Comparison of ENCODE assay signal across 8 cellular contexts in genomic region chr20:17680128-17680835, GRCh38. TPM values are rescaled to one million over a fixed set of nuclear protein-coding genes. Genes with fewer than 3 reads are reported as not detected.
DNase-seq lines count a peak whose midpoint lies in the region; ATAC-seq, FAIRE-seq and TF ChIP-seq lines count a peak whose summit lies in the region.

No MANE protein-coding gene starts in this region.

- H3K27ac ChIP-seq in HUES48 (ENCODE audit: low read depth, low read length), result peak overlapping the region; percentile 73
- H3K27ac ChIP-seq in pancreas, result peak overlapping the region; percentile 93 to 97 (median 96)

- peak overlapping the region; percentile 51 for H3K9ac ChIP-seq in HUES48 (ENCODE audit: low read depth, low read length)

- H3K4me1 Mint-ChIP-seq in Calu3 (ENCODE audit: low read depth, unreplicated experiment), result peaks cover 11% of the 10 kb centered on the region
- H3K4me1 Mint-ChIP-seq in activated CD8-positive, alpha-beta T cell treated with anti-CD3 and anti-CD28 coated beads for 36 hours (ENCODE audit: low read depth), result peaks cover 28% of the 10 kb centered on the region

- DNase-seq in Calu3 (peak; percentile 17), glomerular visceral epithelial cell (ENCODE audit: extremely low spot score) (peak; percentile 62), pancreas (peak; percentile 64 to 80 (median 70)), NCI-H128 (lab: John Stamatoyannopoulos, UW; ENCODE audit: unreplicated experiment) (no peak)
- DNase-seq in activated CD8-positive, alpha-beta T cell treated with anti-CD3 and anti-CD28 coated beads for 36 hours, result peak; percentile 10
- no peak for DNase-seq in stimulated activated CD8-positive, alpha-beta memory T cell treated with anti-CD3 and anti-CD28 coated beads, Interleukin-4, amount 100 ng/mL, for 48 hours

- H3K9me3 ChIP-seq in HUES48 (ENCODE audit: control insufficient read depth, insufficient read depth, low read length) (no peaks in the 10 kb centered on the region), pancreas (no peaks in the 10 kb centered on the region)

- H3K4me3 ChIP-seq in HUES48 (ENCODE audit: low read depth, low read length) (peak overlapping the region; percentile 84), pancreas (peak overlapping the region; percentile 45 to 87 (median 84))

- H3K36me3 Mint-ChIP-seq in Calu3 (ENCODE audit: insufficient read depth, unreplicated experiment), result peaks cover 34% of the 10 kb centered on the region
- peaks cover 6% of the 10 kb centered on the region for H3K36me3 Mint-ChIP-seq in activated CD8-positive, alpha-beta T cell treated with anti-CD3 and anti-CD28 coated beads for 36 hours (ENCODE audit: low read depth)

- peaks cover 28% of the 10 kb centered on the region for H3K4me1 ChIP-seq in HUES48 (ENCODE audit: control insufficient read depth, insufficient read depth, low read length)
- H3K4me1 ChIP-seq in pancreas, result peaks cover 36 to 54% (median 52%) of the 10 kb centered on the region in 3 donors

- 2 to 8% methylated on average over 23 of the region's 23 CpGs for WGBS in pancreas, 2 donors

- peak overlapping the region; percentile 54 for H3K27ac Mint-ChIP-seq in Calu3 (ENCODE audit: unreplicated experiment)
- H3K27ac Mint-ChIP-seq in activated CD8-positive, alpha-beta T cell treated with anti-CD3 and anti-CD28 coated beads for 36 hours, result peak overlapping the region; percentile 49

- no peak for FAIRE-seq in pancreas (lab: Jason Lieb, UNC)

- H3K27me3 ChIP-seq in HUES48 (ENCODE audit: control insufficient read depth, insufficient read depth, low read length) (no peaks in the 10 kb centered on the region), pancreas (no peaks in the 10 kb centered on the region)

- POLR2A ChIA-PET in activated CD8-positive, alpha-beta T cell treated with anti-CD3 and anti-CD28 coated beads for 36 hours (lab: Charles Lee), result interaction anchor here (0.9 to 1.3 kb wide), 3 partner anchors 14 to 287 kb away, joined by 3 to 4 read pairs (median 4); no protein-coding TSS in a partner anchor

- TF ChIP-seq CTCF in Calu3 (IDR thresholded peaks at IDR 0.05; ENCODE audit: unreplicated experiment) (no peak), pancreas (IDR thresholded peaks at IDR 0.05) (no peak)
- no peak for TF ChIP-seq CTCF in activated CD8-positive, alpha-beta T cell treated with anti-CD3 and anti-CD28 coated beads for 36 hours (IDR thresholded peaks at IDR 0.05)

- peaks cover 22% of the 10 kb centered on the region for H3K27me3 Mint-ChIP-seq in Calu3 (ENCODE audit: unreplicated experiment)
- peaks cover 17% of the 10 kb centered on the region for H3K27me3 Mint-ChIP-seq in activated CD8-positive, alpha-beta T cell treated with anti-CD3 and anti-CD28 coated beads for 36 hours

- BruUV-seq in Calu3 (replicated peaks; lab: Mats Ljungman, UMichigan), result no TSS peak

- peak overlapping the region; percentile 67 for H3K4me3 Mint-ChIP-seq in Calu3 (ENCODE audit: low read depth, unreplicated experiment)
- H3K4me3 Mint-ChIP-seq in activated CD8-positive, alpha-beta T cell treated with anti-CD3 and anti-CD28 coated beads for 36 hours, result peak overlapping the region; percentile 76

- H3K9me3 Mint-ChIP-seq in Calu3 (ENCODE audit: low read depth, unreplicated experiment), result no peaks in the 10 kb centered on the region
- no peaks in the 10 kb centered on the region for H3K9me3 Mint-ChIP-seq in activated CD8-positive, alpha-beta T cell treated with anti-CD3 and anti-CD28 coated beads for 36 hours

- H3K36me3 ChIP-seq in HUES48 (ENCODE audit: control insufficient read depth, insufficient read depth, low read length), result peaks cover 33% of the 10 kb centered on the region
- H3K36me3 ChIP-seq in pancreas, result peaks cover 0 to 16% (median 0%) of the 10 kb centered on the region in 3 donors

- intact Hi-C loops in Calu3 (cut with micrococcal nuclease; ENCODE audit: unreplicated experiment), result loop anchor here (10.0 kb wide), 1 partner anchor 215 kb away; no protein-coding TSS in a partner anchor
- intact Hi-C loops in activated CD8-positive, alpha-beta T cell treated with anti-CD3 and anti-CD28 coated beads for 36 hours (cut with micrococcal nuclease), result loop anchor here (5.0 to 10.0 kb wide), 2 partner anchors 217 to 315 kb away; no protein-coding TSS in a partner anchor
- intact Hi-C loops in pancreas (cut with DNase I), result loop anchor here in 1 of 3 donors (10.0 kb wide), 1 partner anchor 205 kb away; no protein-coding TSS in a partner anchor

- ATAC-seq in activated CD8-positive, alpha-beta T cell treated with anti-CD3 and anti-CD28 coated beads for 36 hours, result no peak
- ATAC-seq in pancreas (peak; percentile 2 to 7 (median 7)), GM18858 (IDR thresholded peaks at IDR 0.05; ENCODE audit: unreplicated experiment) (no peak)

- CTCF ChIA-PET in Calu3 (lab: Charles Lee), result no interaction called here
- CTCF ChIA-PET in activated CD8-positive, alpha-beta T cell treated with anti-CD3 and anti-CD28 coated beads for 36 hours (lab: Charles Lee), result interaction anchor here (0.6 to 6.4 kb wide), 10 partner anchors 11 to 324 kb away, joined by 3 to 65 read pairs (median 13); partner anchors contain the start of gene DSTN

RNA-seq across cellular contexts. Expression of gene RRBP1, which starts 1.8 kb away (rescaled TPM):
- total RNA-seq in Calu3 (2022) (45.3 and 56.8 TPM in 2 replicates), pancreas (100 to 1,000 TPM; 339 to 442 (median 354) TPM)
- 10 to 100 TPM; 35.2 to 35.9 TPM for total RNA-seq in activated CD8-positive, alpha-beta T cell treated with anti-CD3 and anti-CD28 coated beads for 36 hours
- 100 to 1,000 TPM; 170 to 269 TPM for polyA plus RNA-seq in pancreas

RNA-seq across cellular contexts. Expression of gene BANF2, which starts 19.5 kb away (rescaled TPM):
- total RNA-seq in Calu3 (2022) (not detected in 2 replicates), pancreas (1 to 10 TPM in 5 of 6 donors, under 1 TPM in 1; 0.88 to 6.4 (median 2.0) TPM)
- total RNA-seq in activated CD8-positive, alpha-beta T cell treated with anti-CD3 and anti-CD28 coated beads for 36 hours, result not detected
- polyA plus RNA-seq in pancreas, result 1 to 10 TPM in 1 of 2 donors, under 1 TPM in 1; 0.59 to 1.3 TPM

Comparison
In these comparisons a context has a peak if more than half of its experiments do, and no peak if none do; other contexts are left out.
1. DNase-seq: peak in Calu3 (single experiment), activated CD8-positive, alpha-beta T cell treated with anti-CD3 and anti-CD28 coated beads for 36 hours (single experiment), glomerular visceral epithelial cell (single experiment) and pancreas (6 of 6); none in stimulated activated CD8-positive, alpha-beta memory T cell treated with anti-CD3 and anti-CD28 coated beads, Interleukin-4, amount 100 ng/mL, for 48 hours (single experiment) and NCI-H128 (single experiment).
2. ATAC-seq: peak in pancreas (4 of 4); none in activated CD8-positive, alpha-beta T cell treated with anti-CD3 and anti-CD28 coated beads for 36 hours (single experiment) and GM18858 (single experiment).